ENCODE assay signal across 9 cellular contexts in the genomic region with DNA sequence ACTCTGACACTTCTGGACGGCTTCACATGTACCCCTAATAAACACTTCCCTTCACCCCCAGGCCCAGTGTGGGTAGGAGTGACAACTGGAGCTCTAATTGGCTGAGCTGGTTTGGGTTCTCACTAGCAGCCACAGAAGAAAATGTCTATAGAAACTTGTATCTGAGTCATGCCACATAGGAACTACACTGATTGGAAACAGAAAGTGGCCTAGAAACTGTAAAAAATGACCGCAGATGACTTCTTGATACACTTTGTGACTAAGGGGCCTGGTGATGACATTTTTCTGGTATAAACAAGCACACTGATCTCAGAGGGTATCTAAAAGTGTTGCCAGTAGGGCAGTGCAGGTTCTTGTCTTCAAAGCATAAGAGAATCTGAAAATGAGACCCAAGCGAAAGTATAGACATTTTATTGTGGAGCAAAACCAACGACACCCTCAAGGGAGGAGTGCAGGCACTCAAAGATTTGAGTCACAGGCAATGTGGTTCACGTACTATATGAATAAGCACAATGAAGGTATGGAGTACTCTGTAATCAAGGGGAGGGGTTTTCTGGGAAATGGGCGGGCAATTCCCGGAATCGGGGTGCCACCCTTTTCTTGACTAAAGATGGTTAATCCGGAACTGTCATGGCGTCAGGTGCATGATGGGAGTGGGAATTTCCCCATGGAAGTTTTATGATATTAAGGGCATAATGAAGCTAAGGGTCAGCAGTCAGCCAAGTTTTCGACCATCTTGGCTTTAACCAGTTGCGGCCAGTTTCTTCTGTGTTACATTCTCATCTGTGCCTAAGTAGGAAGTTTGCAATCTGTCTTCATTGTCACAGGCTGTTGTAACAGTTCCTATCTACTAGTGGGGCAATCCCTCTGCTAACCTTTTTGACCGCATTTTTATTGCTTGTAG. TPM values are rescaled to one million over a fixed set of nuclear protein-coding genes. Genes with fewer than 3 reads are reported as not detected.
DNase-seq lines count a peak whose midpoint lies in the region; ATAC-seq and TF ChIP-seq lines count a peak whose summit lies in the region.
"Had no signal": no experiment of that assay in that cellular context is flagged by ENCODE, and none has a peak within 500 bp of the region (broad histone marks: within the 10 kb centered on the region; RNA-seq: fewer than 3 reads in every experiment).

A gene with protein sequence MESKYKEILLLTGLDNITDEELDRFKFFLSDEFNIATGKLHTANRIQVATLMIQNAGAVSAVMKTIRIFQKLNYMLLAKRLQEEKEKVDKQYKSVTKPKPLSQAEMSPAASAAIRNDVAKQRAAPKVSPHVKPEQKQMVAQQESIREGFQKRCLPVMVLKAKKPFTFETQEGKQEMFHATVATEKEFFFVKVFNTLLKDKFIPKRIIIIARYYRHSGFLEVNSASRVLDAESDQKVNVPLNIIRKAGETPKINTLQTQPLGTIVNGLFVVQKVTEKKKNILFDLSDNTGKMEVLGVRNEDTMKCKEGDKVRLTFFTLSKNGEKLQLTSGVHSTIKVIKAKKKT (minus strand): TSS at position 14 of the 904 bp plus-strand sequence. CDS start 3,267 bp downstream, outside the sequence.

- H3K9me3 ChIP-seq in smooth muscle cell (replicated peaks; ENCODE audit: low read depth), result no peaks in the 10 kb centered on the region

- H3K4me1 ChIP-seq in smooth muscle cell (ENCODE audit: low read depth), result no peaks in the 10 kb centered on the region

- H2AFZ ChIP-seq in smooth muscle cell (ENCODE audit: low read depth), result peak within 1 kb of the TSS; percentile 13

- no peaks in the 10 kb centered on the region for H3K27me3 ChIP-seq in smooth muscle cell (ENCODE audit: low read depth)
- H3K27me3 ChIP-seq: cardiac muscle cell had no signal

- H3K36me3 ChIP-seq in smooth muscle cell (ENCODE audit: low read depth), result no peaks in the 10 kb centered on the region
- H3K36me3 ChIP-seq: cardiac muscle cell had no signal

- no peak within 1 kb of the TSS for H3K4me3 ChIP-seq in smooth muscle cell
- H3K4me3 ChIP-seq: cardiac muscle cell had no signal

- peak; percentile 73 for ATAC-seq in GM19025 (IDR thresholded peaks at IDR 0.05; ENCODE audit: low read depth, unreplicated experiment)
- peak; percentile 74 for ATAC-seq in HG03060 (IDR thresholded peaks at IDR 0.05; ENCODE audit: low read depth, unreplicated experiment)

- TF ChIP-seq CTCF in smooth muscle cell (IDR thresholded peaks at IDR 0.05; ENCODE audit: borderline replicate concordance, insufficient read depth, poor library complexity, severe bottlenecking), result no peak

- no peaks in the 10 kb centered on the region for H4K20me1 ChIP-seq in smooth muscle cell (ENCODE audit: low read depth)

- H3F3A ChIP-seq in smooth muscle cell (ENCODE audit: low read depth), result no peaks in the 10 kb centered on the region

- peak; percentile 90 for DNase-seq in SKM-1 treated with dmso at 0.1 percent for 144 hours (lab: John Stamatoyannopoulos, UW; ENCODE audit: unreplicated experiment)
- DNase-seq in activated naive CD4-positive, alpha-beta T cell treated with anti-CD3 and anti-CD28 coated beads, Interleukin-2, amount 50 U/mL, for 16 hours, result peak; percentile 77
- DNase-seq in smooth muscle cell (lab: John Stamatoyannopoulos, UW; ENCODE audit: unreplicated experiment), result no peak
- no peak for DNase-seq in NCI-H146 (lab: John Stamatoyannopoulos, UW)
- DNase-seq in DMS114 treated with DMSO at 0.1 percent for 48 hours (lab: John Stamatoyannopoulos, UW; ENCODE audit: unreplicated experiment), result no peak
- no peak for DNase-seq in kidney glomerular epithelial cell (lab: John Stamatoyannopoulos, UW)

- no peaks in the 10 kb centered on the region for H3K79me2 ChIP-seq in smooth muscle cell (ENCODE audit: low read depth)

- peak within 1 kb of the TSS; percentile 50 for H3K4me2 ChIP-seq in smooth muscle cell

- H3K27ac ChIP-seq in smooth muscle cell (ENCODE audit: low read depth), result peak within 1 kb of the TSS; percentile 83
- H3K27ac ChIP-seq: cardiac muscle cell had no signal

- WGBS in smooth muscle cell (ENCODE audit: low lambda C conversion rate), result 74% methylated on average over 13 of the region's 13 CpGs

- peak within 1 kb of the TSS; percentile 35 for H3K9ac ChIP-seq in smooth muscle cell (ENCODE audit: low read depth)

RNA-seq across cellular contexts. Expression of the gene that starts here (rescaled TPM):
- total RNA-seq in smooth muscle cell, result 1.2 and 3.8 TPM in 2 replicates
- polyA plus RNA-seq in smooth muscle cell, result 0.43 and 0.87 TPM in 2 replicates
- total RNA-seq: cardiac muscle cell had no signal
- polyA plus RNA-seq: cardiac muscle cell had no signal

Comparison
In these comparisons a context has a peak if more than half of its experiments do, and no peak if none do; other contexts are left out.
1. DNase-seq: peak in SKM-1 treated with dmso at 0.1 percent for 144 hours (single experiment) and activated naive CD4-positive, alpha-beta T cell treated with anti-CD3 and anti-CD28 coated beads, Interleukin-2, amount 50 U/mL, for 16 hours (single experiment); none in smooth muscle cell (single experiment), NCI-H146 (single experiment), DMS114 treated with DMSO at 0.1 percent for 48 hours (single experiment) and kidney glomerular epithelial cell (single experiment).